In genomic region chr19:17572640-17573039, GRCh38 we compare ENCODE assay signal across 26 cellular contexts.
"Had no signal": no experiment of that assay in that cellular context is flagged by ENCODE, and none has a peak within 500 bp of the region (broad histone marks: within the 10 kb centered on the region; RNA-seq: fewer than 3 reads in every experiment).

No MANE protein-coding gene starts in this region.

- H3K9me3 Mint-ChIP-seq: activated B cell treated with CpG ODN at 0.5 μM for 24 hours; activated CD4-positive, alpha-beta memory T cell treated with anti-CD3 and anti-CD28 coated beads for 36 hours; activated naive CD8-positive, alpha-beta T cell treated with anti-CD3 and anti-CD28 coated beads for 36 hours; brain; naive thymus-derived CD4-positive, alpha-beta T cell had no signal

- H3K4me1 Mint-ChIP-seq: activated CD4-positive, alpha-beta T cell treated with anti-CD3 and anti-CD28 coated beads for 36 hours; brain had no signal

- H3K4me3 Mint-ChIP-seq: activated B cell treated with CpG ODN at 0.5 μM for 24 hours; activated CD4-positive, alpha-beta memory T cell treated with anti-CD3 and anti-CD28 coated beads for 36 hours; activated CD4-positive, alpha-beta T cell treated with anti-CD3 and anti-CD28 coated beads for 36 hours; activated naive CD8-positive, alpha-beta T cell treated with anti-CD3 and anti-CD28 coated beads for 36 hours; brain; naive thymus-derived CD4-positive, alpha-beta T cell had no signal

- H3K4me1 ChIP-seq: adrenal gland, ascending aorta, right atrium auricular region, testis had no signal

- H3K9me3 ChIP-seq: adrenal gland, ascending aorta, heart right ventricle, right atrium auricular region, testis, transverse colon had no signal

- DNase-seq: activated B cell treated with CpG ODN at 0.5 μM for 24 hours; activated CD4-positive, alpha-beta memory T cell treated with anti-CD3 and anti-CD28 coated beads for 36 hours; activated CD4-positive, alpha-beta T cell treated with anti-CD3 and anti-CD28 coated beads for 36 hours; activated naive CD4-positive, alpha-beta T cell; activated naive CD8-positive, alpha-beta T cell treated with anti-CD3 and anti-CD28 coated beads for 36 hours; activated T-cell treated with anti-CD3 and anti-CD28 coated beads, Interleukin-2, amount 50 U/mL, for 48 hours; adrenal gland; foreskin fibroblast; heart right ventricle; midbrain; naive thymus-derived CD4-positive, alpha-beta T cell; occipital lobe; stimulated activated CD4-positive, alpha-beta T cell treated with anti-CD3 and anti-CD28 coated beads, Interleukin-1b, Interleukin-23, amount 100 ng/mL, for 48 hours; stimulated activated CD4-positive, alpha-beta T cell treated with anti-CD3 and anti-CD28 coated beads, Interleukin-4, amount 100 ng/mL, for 4 hours; stimulated activated CD8-positive, alpha-beta memory T cell treated with anti-CD3 and anti-CD28 coated beads, Interleukin-4, amount 100 ng/mL, for 48 hours; stimulated activated naive CD4-positive, alpha-beta T cell; T-helper 2 cell; testis; transverse colon had no signal

- H3K4me2 ChIP-seq: smooth muscle cell had no signal

- ATAC-seq: activated CD4-positive, alpha-beta T cell treated with anti-CD3 and anti-CD28 coated beads for 36 hours; esophagus mucosa; heart right ventricle; naive thymus-derived CD4-positive, alpha-beta T cell had no signal

- H3K4me3 ChIP-seq: adrenal gland, ascending aorta, cardiac muscle cell, coronary artery, heart right ventricle, right atrium auricular region, smooth muscle cell, testis, transverse colon had no signal

- H3K27ac Mint-ChIP-seq: activated B cell treated with CpG ODN at 0.5 μM for 24 hours; activated CD4-positive, alpha-beta memory T cell treated with anti-CD3 and anti-CD28 coated beads for 36 hours; activated CD4-positive, alpha-beta T cell treated with anti-CD3 and anti-CD28 coated beads for 36 hours; activated naive CD8-positive, alpha-beta T cell treated with anti-CD3 and anti-CD28 coated beads for 36 hours; brain had no signal

- H3K27ac ChIP-seq: adrenal gland, ascending aorta, cardiac muscle cell, coronary artery, heart right ventricle, right atrium auricular region, testis, transverse colon had no signal

- H3K27me3 ChIP-seq: adrenal gland, ascending aorta, cardiac muscle cell, heart right ventricle, right atrium auricular region, testis, transverse colon had no signal

- H3K27me3 Mint-ChIP-seq: activated B cell treated with CpG ODN at 0.5 μM for 24 hours; activated CD4-positive, alpha-beta memory T cell treated with anti-CD3 and anti-CD28 coated beads for 36 hours; activated CD4-positive, alpha-beta T cell treated with anti-CD3 and anti-CD28 coated beads for 36 hours; activated naive CD8-positive, alpha-beta T cell treated with anti-CD3 and anti-CD28 coated beads for 36 hours; brain; naive thymus-derived CD4-positive, alpha-beta T cell had no signal
